Comparison of ENCODE assay signal across 7 cellular contexts in the genomic region with DNA sequence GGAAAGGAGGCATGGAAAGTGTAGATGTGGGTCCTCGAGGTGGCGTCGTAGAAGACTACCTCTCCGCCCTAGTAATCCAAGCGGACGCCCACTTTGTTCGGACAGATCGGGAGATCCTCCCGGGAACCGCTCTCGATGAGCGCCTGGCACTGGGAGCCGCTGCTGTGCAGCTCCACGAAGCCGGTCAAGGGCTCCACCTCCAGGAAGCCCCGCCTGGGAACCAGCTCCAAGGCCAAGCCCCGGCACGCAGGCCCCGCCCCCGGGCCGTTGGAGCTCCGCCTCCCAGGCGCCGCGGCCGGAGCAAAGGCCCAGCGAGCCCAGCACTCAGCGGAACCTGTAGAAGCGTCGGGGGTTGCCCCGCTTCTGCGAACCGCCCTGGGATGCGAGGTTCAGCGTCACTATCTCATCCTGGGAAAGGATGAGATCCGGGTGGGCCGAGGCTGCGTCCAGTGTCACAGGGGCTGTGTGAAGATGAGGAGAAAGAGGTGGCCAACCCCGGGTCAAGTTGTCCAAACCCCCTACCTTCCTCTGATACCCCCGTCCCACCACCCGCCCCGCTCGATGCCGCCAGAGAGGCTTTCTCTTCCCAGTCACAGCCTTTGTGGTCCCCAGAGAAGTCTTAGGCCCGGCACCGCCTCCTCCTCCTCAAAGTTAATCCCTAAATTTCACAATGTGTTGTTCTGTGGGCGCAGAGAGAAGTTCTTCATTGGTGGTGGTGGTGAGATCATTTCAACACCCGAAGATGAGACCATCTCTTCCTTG. TPM values are rescaled to one million over a fixed set of nuclear protein-coding genes. Genes with fewer than 3 reads are reported as not detected.
DNase-seq lines count a peak whose midpoint lies in the region; ATAC-seq and TF ChIP-seq lines count a peak whose summit lies in the region.

No MANE protein-coding gene starts in this region.

- DNase-seq in HK-2 (ENCODE audit: unreplicated experiment) (peak; percentile 89), RKO (ENCODE audit: low spot score) (peak; percentile 94), fibroblast of mammary gland (ENCODE audit: low read depth) (peak; percentile 82), naive B cell (peak; percentile 29)
- peak; percentile 62 for DNase-seq in activated T-helper 2 cell treated with anti-CD3 and anti-CD28 coated beads, Interferon-gamma antibody, Interleukin-2, Interleukin-4, amounts not matched to agents 10 μg/mL and 5 μg/mL and 100 μg/mL, durations not matched to agents 14 hours and 24 hours and 36 hours (ENCODE audit: low spot score)
- peak; percentile 50 to 62 for DNase-seq in stimulated activated CD8-positive, alpha-beta memory T cell treated with anti-CD3 and anti-CD28 coated beads, Interleukin-7, amount 100 ng/mL, for 48 hours (ENCODE audit: extremely low read depth in 1 of 2, low read depth in 1 of 2)

- H3K4me3 Mint-ChIP-seq in activated T-helper 2 cell treated with anti-CD3 and anti-CD28 coated beads, Interferon-gamma antibody, Interleukin-2, Interleukin-4, amounts not matched to agents 10 μg/mL and 5 μg/mL and 100 μg/mL, durations not matched to agents 14 hours and 24 hours and 36 hours (ENCODE audit: low read depth): peak overlapping the region; percentile 67
- H3K4me3 Mint-ChIP-seq in naive B cell: peak overlapping the region; percentile 73 to 96 (median 88)

- TF ChIP-seq CTCF in fibroblast of mammary gland (conservative IDR thresholded peaks at IDR 0.05; ENCODE audit: control insufficient read depth, insufficient read depth, low read depth, low read length): no peak

- peak overlapping the region; percentile 47 for H3K4me3 ChIP-seq in fibroblast of mammary gland (ENCODE audit: control insufficient read depth, low read depth, low read length)

- peaks cover 62% of the 10 kb centered on the region for H3K27me3 Mint-ChIP-seq in activated T-helper 2 cell treated with anti-CD3 and anti-CD28 coated beads, Interferon-gamma antibody, Interleukin-2, Interleukin-4, amounts not matched to agents 10 μg/mL and 5 μg/mL and 100 μg/mL, durations not matched to agents 14 hours and 24 hours and 36 hours (ENCODE audit: low read depth)
- H3K27me3 Mint-ChIP-seq in naive B cell: peaks cover 56 to 75% (median 60%) of the 10 kb centered on the region in 3 donors

- no peak overlapping the region for H3K27ac Mint-ChIP-seq in activated T-helper 2 cell treated with anti-CD3 and anti-CD28 coated beads, Interferon-gamma antibody, Interleukin-2, Interleukin-4, amounts not matched to agents 10 μg/mL and 5 μg/mL and 100 μg/mL, durations not matched to agents 14 hours and 24 hours and 36 hours
- peak overlapping the region in 3 of 6 donors; percentile 27 to 88 (median 39) for H3K27ac Mint-ChIP-seq in naive B cell

- intact Hi-C loops in activated T-helper 2 cell treated with anti-CD3 and anti-CD28 coated beads, Interferon-gamma antibody, Interleukin-2, Interleukin-4, amounts not matched to agents 10 μg/mL and 5 μg/mL and 100 μg/mL, durations not matched to agents 14 hours and 24 hours and 36 hours (cut with micrococcal nuclease): loop anchor here (5.0 kb wide), 1 partner anchor 35 kb away; the partner anchor contains the start of gene PPP1R11

- peak; percentile 55 for ATAC-seq in GM18861 (IDR thresholded peaks at IDR 0.05; ENCODE audit: unreplicated experiment)
- peak in 1 of 2 donors; percentile 12 for ATAC-seq in naive B cell (ENCODE audit: low read depth in 2 of 2)

- H3K4me1 Mint-ChIP-seq in activated T-helper 2 cell treated with anti-CD3 and anti-CD28 coated beads, Interferon-gamma antibody, Interleukin-2, Interleukin-4, amounts not matched to agents 10 μg/mL and 5 μg/mL and 100 μg/mL, durations not matched to agents 14 hours and 24 hours and 36 hours (ENCODE audit: low read depth): peaks cover 28% of the 10 kb centered on the region
- H3K4me1 Mint-ChIP-seq in naive B cell: peaks cover 35 to 38% (median 36%) of the 10 kb centered on the region in 3 donors

- no peaks in the 10 kb centered on the region for H3K9me3 Mint-ChIP-seq in activated T-helper 2 cell treated with anti-CD3 and anti-CD28 coated beads, Interferon-gamma antibody, Interleukin-2, Interleukin-4, amounts not matched to agents 10 μg/mL and 5 μg/mL and 100 μg/mL, durations not matched to agents 14 hours and 24 hours and 36 hours
- H3K9me3 Mint-ChIP-seq in naive B cell: peaks cover 0 to 5% (median 0%) of the 10 kb centered on the region in 7 donors

- H3K36me3 Mint-ChIP-seq in activated T-helper 2 cell treated with anti-CD3 and anti-CD28 coated beads, Interferon-gamma antibody, Interleukin-2, Interleukin-4, amounts not matched to agents 10 μg/mL and 5 μg/mL and 100 μg/mL, durations not matched to agents 14 hours and 24 hours and 36 hours (ENCODE audit: low read depth): peaks cover 4% of the 10 kb centered on the region
- H3K36me3 Mint-ChIP-seq in naive B cell: no peaks in the 10 kb centered on the region

RNA-seq across cellular contexts. Expression of gene TRIM31, which starts 10.8 kb away (rescaled TPM):
- total RNA-seq in activated T-helper 2 cell treated with anti-CD3 and anti-CD28 coated beads, Interferon-gamma antibody, Interleukin-2, Interleukin-4, amounts not matched to agents 10 μg/mL and 5 μg/mL and 100 μg/mL, durations not matched to agents 14 hours and 24 hours and 36 hours: not detected in 2 replicates
- polyA plus RNA-seq in naive B cell (ENCODE audit: low read depth in 6 of 6): not detected

RNA-seq across cellular contexts. Expression of gene RNF39, which starts 26.6 kb away (rescaled TPM):
- total RNA-seq in activated T-helper 2 cell treated with anti-CD3 and anti-CD28 coated beads, Interferon-gamma antibody, Interleukin-2, Interleukin-4, amounts not matched to agents 10 μg/mL and 5 μg/mL and 100 μg/mL, durations not matched to agents 14 hours and 24 hours and 36 hours: not detected in 2 replicates
- under 1 TPM in 2 of 6 donors, not detected in 4; 0.14 to 0.15 TPM for polyA plus RNA-seq in naive B cell (ENCODE audit: low read depth in 6 of 6)

RNA-seq across cellular contexts. Expression of gene TRIM40, which starts 33.8 kb away (rescaled TPM):
- total RNA-seq in activated T-helper 2 cell treated with anti-CD3 and anti-CD28 coated beads, Interferon-gamma antibody, Interleukin-2, Interleukin-4, amounts not matched to agents 10 μg/mL and 5 μg/mL and 100 μg/mL, durations not matched to agents 14 hours and 24 hours and 36 hours: not detected in 2 replicates
- polyA plus RNA-seq in naive B cell (ENCODE audit: low read depth in 6 of 6): not detected

RNA-seq across cellular contexts. Expression of gene PPP1R11, which starts 35.1 kb away (rescaled TPM):
- total RNA-seq in activated T-helper 2 cell treated with anti-CD3 and anti-CD28 coated beads, Interferon-gamma antibody, Interleukin-2, Interleukin-4, amounts not matched to agents 10 μg/mL and 5 μg/mL and 100 μg/mL, durations not matched to agents 14 hours and 24 hours and 36 hours: 55.9 and 56.1 TPM in 2 replicates
- 100 to 1,000 TPM in 2 of 6 donors, 10 to 100 TPM in 4; 70.9 to 101 (median 84.8) TPM for polyA plus RNA-seq in naive B cell (ENCODE audit: low read depth in 6 of 6)

RNA-seq across cellular contexts. Expression of gene POLR1H, which starts 41.1 kb away (rescaled TPM):
- 76.0 and 78.2 TPM in 2 replicates for total RNA-seq in activated T-helper 2 cell treated with anti-CD3 and anti-CD28 coated beads, Interferon-gamma antibody, Interleukin-2, Interleukin-4, amounts not matched to agents 10 μg/mL and 5 μg/mL and 100 μg/mL, durations not matched to agents 14 hours and 24 hours and 36 hours
- polyA plus RNA-seq in naive B cell (ENCODE audit: low read depth in 6 of 6): 100 to 1,000 TPM in 1 of 6 donors, 10 to 100 TPM in 5; 40.2 to 102 (median 85.7) TPM

Comparison
In these comparisons a context has a peak if more than half of its experiments do, and no peak if none do; other contexts are left out.
1. DNase-seq: peak in every context shown above with its lines; median percentile 94 in RKO; 89 in HK-2; 82 in fibroblast of mammary gland; 62 in activated T-helper 2 cell treated with anti-CD3 and anti-CD28 coated beads, Interferon-gamma antibody, Interleukin-2, Interleukin-4, amounts not matched to agents 10 μg/mL and 5 μg/mL and 100 μg/mL, durations not matched to agents 14 hours and 24 hours and 36 hours; 56 in stimulated activated CD8-positive, alpha-beta memory T cell treated with anti-CD3 and anti-CD28 coated beads, Interleukin-7, amount 100 ng/mL, for 48 hours; 29 in naive B cell.